Comparison of ENCODE assay signal across 1 cellular context in genomic region chr19:8557637-8558238, GRCh38.
TF ChIP-seq lines count a peak whose summit lies in the region.

No MANE protein-coding gene starts in this region.

TF ChIP-seq in IMR-90, 13 proteins besides CTCF, POLR2A, EP300 and RAD21:
- no peak for TF ChIP-seq MAZ (IDR thresholded peaks at IDR 0.05; ENCODE audit: borderline replicate concordance, low read depth, low read length)
- TF ChIP-seq SMC3 (IDR thresholded peaks at IDR 0.05; ENCODE audit: low read depth, low read length), result no peak
- no peak for TF ChIP-seq CHD1 (IDR thresholded peaks at IDR 0.05; ENCODE audit: low read depth, low read length)
- TF ChIP-seq ELK1 (IDR thresholded peaks at IDR 0.05; ENCODE audit: borderline replicate concordance, low read depth, low read length), result no peak
- no peak for TF ChIP-seq RCOR1 (IDR thresholded peaks at IDR 0.05; ENCODE audit: insufficient replicate concordance, low read length)
- no peak for TF ChIP-seq MXI1 (IDR thresholded peaks at IDR 0.05; ENCODE audit: borderline replicate concordance, low read depth, low read length)
- TF ChIP-seq BHLHE40 (IDR thresholded peaks at IDR 0.05; ENCODE audit: low read depth, low read length), result no peak
- TF ChIP-seq USF2 (IDR thresholded peaks at IDR 0.05; ENCODE audit: low read depth, low read length), result no peak
- no peak for TF ChIP-seq FOS (IDR thresholded peaks at IDR 0.05; ENCODE audit: low read depth, low read length)
- no peak for TF ChIP-seq NFE2L2 (IDR thresholded peaks at IDR 0.05; ENCODE audit: low read depth, low read length)
- TF ChIP-seq RFX5 (IDR thresholded peaks at IDR 0.05; ENCODE audit: low read depth, low read length), result no peak
- TF ChIP-seq CEBPB (IDR thresholded peaks at IDR 0.05; ENCODE audit: low read depth, low read length), result no peak
- no peak for TF ChIP-seq MAFK (IDR thresholded peaks at IDR 0.05; ENCODE audit: low read depth, low read length)
TF ChIP-seq in IMR-90: peak in this region for 0.
